In genomic region chr5:53481887-53482716, GRCh38 we compare ENCODE assay signal across 8 cellular contexts. TPM values are rescaled to one million over a fixed set of nuclear protein-coding genes. Genes with fewer than 3 reads are reported as not detected.
DNase-seq lines count a peak whose midpoint lies in the region; ATAC-seq and TF ChIP-seq lines count a peak whose summit lies in the region.

No MANE protein-coding gene starts in this region.

- DNase-seq in EH (ENCODE audit: low read depth) (peak; percentile 80), HT1080 (ENCODE audit: low read depth) (peak; percentile 66), T-helper 1 cell (peak in 3 of 5 donors; percentile 25 to 76 (median 26)), immature natural killer cell (peak; percentile 48 to 63 (median 56)), spleen (peak; percentile 89), KG1 (lab: John Stamatoyannopoulos, UW) (no peak)

- no peak for TF ChIP-seq POLR2A in spleen (IDR thresholded peaks at IDR 0.05)

- H3K36me3 ChIP-seq in spleen, result no peaks in the 10 kb centered on the region

- H3K27me3 Mint-ChIP-seq in brain (peaks cover 57% of the 10 kb centered on the region), immature natural killer cell (ENCODE audit: low read depth in 3 of 3) (peaks cover 5 to 39% (median 12%) of the 10 kb centered on the region in 3 donors)

- peak overlapping the region in 1 of 8 donors; percentile 25 for H3K27ac ChIP-seq in spleen

- H3K4me1 Mint-ChIP-seq in brain (peaks cover 35% of the 10 kb centered on the region), immature natural killer cell (peaks cover 41 to 53% of the 10 kb centered on the region in 2 donors)

- peaks cover 0 to 73% (median 30%) of the 10 kb centered on the region in 7 donors for H3K27me3 ChIP-seq in spleen (replicated peaks in 1 of 7)

- TF ChIP-seq CTCF in brain (conservative IDR thresholded peaks at IDR 0.05) (no peak), spleen (IDR thresholded peaks at IDR 0.05 in 8 of 11, conservative IDR thresholded peaks at IDR 0.05 in 3 of 11) (peak in 7 of 11 experiments; percentile 20 to 56 (median 42))

- intact Hi-C loops in spleen (cut with DNase I; ENCODE audit: low total_unique reads), result loop anchor here (10.0 kb wide), 1 partner anchor 1383 kb away; no protein-coding TSS in a partner anchor

- peak overlapping the region; percentile 26 to 72 (median 58) for H3K4me3 ChIP-seq in spleen

- H3K9me3 ChIP-seq in spleen, result no peaks in the 10 kb centered on the region

- H3K27ac Mint-ChIP-seq in brain, result peak overlapping the region in 3 of 5 experiments; percentile 6 to 64 (median 12)
- H3K27ac Mint-ChIP-seq in immature natural killer cell, result peak overlapping the region in 3 of 6 donors; percentile 3 to 17 (median 13)

- peak overlapping the region; percentile 83 to 93 (median 90) for H3K4me3 Mint-ChIP-seq in brain
- H3K4me3 Mint-ChIP-seq in immature natural killer cell, result peak overlapping the region; percentile 83 to 97 (median 90)

- H3K9me3 Mint-ChIP-seq in brain (peaks cover 0 to 3% (median 0%) of the 10 kb centered on the region in 5 experiments), immature natural killer cell (peaks cover 0 to 4% (median 0%) of the 10 kb centered on the region in 6 donors)

- H3K36me3 Mint-ChIP-seq in brain (peaks cover 6% of the 10 kb centered on the region), immature natural killer cell (peaks cover 0 to 4% (median 0%) of the 10 kb centered on the region in 3 donors)

- peak; percentile 69 for ATAC-seq in GM21390 (IDR thresholded peaks at IDR 0.05; ENCODE audit: unreplicated experiment)

- 0 to 2% (median 1%) methylated on average over 29 to 36 of the region's 36 CpGs for WGBS in spleen, 5 donors

- H3K4me1 ChIP-seq in spleen, result peaks cover 14 to 53% (median 42%) of the 10 kb centered on the region in 6 donors

RNA-seq across cellular contexts. Expression of gene FST, which starts 1.7 kb away (rescaled TPM):
- 56.2 and 71.8 TPM in 2 replicates for total RNA-seq in HT1080 (2014; rRNA removed; shearing (Covaris generic))
- polyA plus RNA-seq in HT1080 (2015; cell fraction: cytosol; rRNA removed), result 59.3 and 60.4 TPM in 2 replicates
- polyA plus RNA-seq in HT1080 (2015; cell fraction: nucleus; rRNA removed), result 68.6 and 70.1 TPM in 2 replicates
- not detected for polyA plus RNA-seq in brain (ENCODE audit: insufficient read depth, low read depth, low replicate concordance)
- not detected for polyA plus RNA-seq in immature natural killer cell
- under 1 TPM in 1 of 7 donors, not detected in 6; 0.40 TPM for total RNA-seq in spleen
- under 1 TPM; 0.06 to 0.36 (median 0.07) TPM for polyA plus RNA-seq in spleen

Comparison
In these comparisons a context has a peak if more than half of its experiments do, and no peak if none do; other contexts are left out.
1. CTCF ChIP-seq: peak in spleen (7 of 11); none in brain (0 of 2).